In genomic region chr14:34843011-34843554, GRCh38 we compare ENCODE assay signal across 8 cellular contexts. TPM values are rescaled to one million over a fixed set of nuclear protein-coding genes. Genes with fewer than 3 reads are reported as not detected.
DNase-seq lines count a peak whose midpoint lies in the region; ATAC-seq, FAIRE-seq and TF ChIP-seq lines count a peak whose summit lies in the region.

No MANE protein-coding gene starts in this region.

- intact Hi-C loops in pancreas (cut with DNase I): no loop called here

- POLR2A ChIA-PET in HEK293T (lab: Yijun Ruan, JAX): interaction anchor here (0.6 kb wide), 1 partner anchor 19 kb away, joined by 3 read pairs; no protein-coding TSS in a partner anchor

- no peaks in the 10 kb centered on the region for H3K9me3 Mint-ChIP-seq in endothelial cell (ENCODE audit: unreplicated experiment)

- H3K27me3 Mint-ChIP-seq in endothelial cell (ENCODE audit: unreplicated experiment): no peaks in the 10 kb centered on the region

- DNase-seq in RPMI8226: peak; percentile 3
- no peak for DNase-seq in endothelial cell (ENCODE audit: low spot score)
- no peak for DNase-seq in pancreas
- DNase-seq in cerebellar nuclear complex (lab: John Stamatoyannopoulos, UW): no peak
- no peak for DNase-seq in HEK293T (ENCODE audit: extremely low spot score)
- no peak for DNase-seq in SW480 (ENCODE audit: low spot score)

- CTCF ChIA-PET in HEK293T (lab: Yijun Ruan, JAX): interaction anchor here (0.6 kb wide), 1 partner anchor 39 kb away, joined by 4 read pairs; no protein-coding TSS in a partner anchor

- no peak overlapping the region for H2AFZ ChIP-seq in ACC112 (ENCODE audit: low read length, unreplicated experiment)

- H3K27me3 ChIP-seq in ACC112 (ENCODE audit: insufficient read depth, low read length): no peaks in the 10 kb centered on the region
- H3K27me3 ChIP-seq in pancreas: no peaks in the 10 kb centered on the region

- TF ChIP-seq CTCF in endothelial cell (IDR thresholded peaks at IDR 0.05; ENCODE audit: unreplicated experiment): no peak
- TF ChIP-seq CTCF in pancreas (IDR thresholded peaks at IDR 0.05): no peak

- peak overlapping the region; percentile 22 for H3K27ac Mint-ChIP-seq in endothelial cell (ENCODE audit: unreplicated experiment)

- 84 to 90% methylated on average over 3 of the region's 3 CpGs for WGBS in pancreas, 2 donors

- FAIRE-seq in pancreas (lab: Jason Lieb, UNC): no peak

- H3K4me3 ChIP-seq in ACC112 (ENCODE audit: low read depth, low read length) (no peak overlapping the region), pancreas (no peak overlapping the region)

- peaks cover 13% of the 10 kb centered on the region for H3K4me1 ChIP-seq in ACC112 (ENCODE audit: control insufficient read depth, insufficient read depth, low read length, unreplicated experiment)
- peaks cover 0 to 6% (median 0%) of the 10 kb centered on the region in 3 donors for H3K4me1 ChIP-seq in pancreas

- ATAC-seq in GM18867 (IDR thresholded peaks at IDR 0.05; ENCODE audit: unreplicated experiment) (peak; percentile 41), pancreas (peak in 3 of 4 donors; percentile 21 to 61 (median 26))

- no peak overlapping the region for H3K4me3 Mint-ChIP-seq in endothelial cell (ENCODE audit: unreplicated experiment)

- H3K27ac ChIP-seq in ACC112 (ENCODE audit: low read depth, low read length): peak overlapping the region; percentile 54
- H3K27ac ChIP-seq in pancreas: no peak overlapping the region

- H3K36me3 ChIP-seq in ACC112 (ENCODE audit: insufficient read depth, low read length): peaks cover 16% of the 10 kb centered on the region; the same call in 1 of the 2 replicates
- no peaks in the 10 kb centered on the region for H3K36me3 ChIP-seq in pancreas

- H3K36me3 Mint-ChIP-seq in endothelial cell (ENCODE audit: low read depth, unreplicated experiment): peaks cover 4% of the 10 kb centered on the region

- peaks cover 35% of the 10 kb centered on the region for H3K79me2 ChIP-seq in ACC112 (ENCODE audit: control insufficient read depth, insufficient read depth, low read length, unreplicated experiment)

- H3K9me3 ChIP-seq in pancreas: no peaks in the 10 kb centered on the region

- peaks cover 6% of the 10 kb centered on the region for H3K4me1 Mint-ChIP-seq in endothelial cell (ENCODE audit: unreplicated experiment)

TF ChIP-seq in HEK293T, 16 proteins besides CTCF, POLR2A, EP300 and RAD21:
- no peak for TF ChIP-seq FOXK2 (IDR thresholded peaks at IDR 0.05)
- TF ChIP-seq, protein P1, sequence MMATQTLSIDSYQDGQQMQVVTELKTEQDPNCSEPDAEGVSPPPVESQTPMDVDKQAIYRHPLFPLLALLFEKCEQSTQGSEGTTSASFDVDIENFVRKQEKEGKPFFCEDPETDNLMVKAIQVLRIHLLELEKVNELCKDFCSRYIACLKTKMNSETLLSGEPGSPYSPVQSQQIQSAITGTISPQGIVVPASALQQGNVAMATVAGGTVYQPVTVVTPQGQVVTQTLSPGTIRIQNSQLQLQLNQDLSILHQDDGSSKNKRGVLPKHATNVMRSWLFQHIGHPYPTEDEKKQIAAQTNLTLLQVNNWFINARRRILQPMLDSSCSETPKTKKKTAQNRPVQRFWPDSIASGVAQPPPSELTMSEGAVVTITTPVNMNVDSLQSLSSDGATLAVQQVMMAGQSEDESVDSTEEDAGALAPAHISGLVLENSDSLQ (IDR thresholded peaks at IDR 0.05): no peak
- no peak for TF ChIP-seq ARNT (IDR thresholded peaks at IDR 0.05)
- TF ChIP-seq SUZ12 (IDR thresholded peaks at IDR 0.05): no peak
- TF ChIP-seq L3MBTL2 (conservative IDR thresholded peaks at IDR 0.05): no peak
- TF ChIP-seq BHLHE40 (IDR thresholded peaks at IDR 0.05; ENCODE audit: borderline replicate concordance): no peak
- TF ChIP-seq ZNF384 (IDR thresholded peaks at IDR 0.05): no peak
- no peak for TF ChIP-seq TARDBP (IDR thresholded peaks at IDR 0.05)
- TF ChIP-seq FOXM1 (IDR thresholded peaks at IDR 0.05; ENCODE audit: borderline replicate concordance): no peak
- TF ChIP-seq HDGF (IDR thresholded peaks at IDR 0.05; ENCODE audit: borderline replicate concordance): no peak
- TF ChIP-seq LEF1 (IDR thresholded peaks at IDR 0.05; ENCODE audit: borderline replicate concordance): no peak

RNA-seq across cellular contexts. Expression of gene BAZ1A, which starts 32.1 kb away (rescaled TPM):
- 27.2 TPM for total RNA-seq in endothelial cell (ENCODE audit: unreplicated experiment)
- 10 to 100 TPM in 1 of 6 donors, 1 to 10 TPM in 5; 5.6 to 12.1 (median 7.2) TPM for total RNA-seq in pancreas
- polyA plus RNA-seq in pancreas: 1 to 10 TPM; 5.9 to 9.9 TPM
